Comparison of ENCODE assay signal across 1 cellular context in the genomic region with DNA sequence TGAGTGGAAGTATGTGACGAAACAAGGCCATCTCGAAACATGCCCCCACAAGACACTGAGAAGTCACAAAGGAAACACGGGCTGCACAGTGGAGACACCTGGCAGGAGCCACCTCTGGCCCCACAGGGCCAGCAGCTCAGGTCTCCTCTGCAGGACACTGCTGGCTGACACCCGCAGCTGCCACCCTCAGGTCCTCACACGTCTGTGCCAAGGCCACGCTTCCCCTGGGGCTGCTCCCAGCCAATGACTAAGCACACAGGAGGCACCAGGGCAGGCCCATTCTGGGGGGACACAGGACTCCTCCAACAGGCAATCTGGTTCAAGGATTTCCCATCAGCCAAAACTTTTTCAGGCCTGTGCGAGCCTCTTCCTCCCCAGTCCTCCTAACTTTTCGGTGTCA.
TF ChIP-seq lines count a peak whose summit lies in the region.

No MANE protein-coding gene starts in this region.

TF ChIP-seq in K562, 482 proteins besides CTCF, POLR2A, EP300 and RAD21:
- TF ChIP-seq ZNF124 (CRISPR knock-in tag; IDR thresholded peaks at IDR 0.05) (no peak), ZHX1 (conservative IDR thresholded peaks at IDR 0.05; ENCODE audit: low read length) (no peak), ZBTB1 (CRISPR knock-in tag; IDR thresholded peaks at IDR 0.05; ENCODE audit: borderline replicate concordance, low read depth) (no peak), U2AF2 (optimal IDR thresholded peaks at IDR 0.05; ENCODE audit: low read depth, low read length) (no peak), CREB3L1 (IDR thresholded peaks at IDR 0.05; ENCODE audit: borderline replicate concordance, low read depth) (no peak), RBM22 (IDR thresholded peaks at IDR 0.05; ENCODE audit: low read depth, low read length, poor library complexity, severe bottlenecking) (peak; percentile 38), RNF2 (IDR thresholded peaks at IDR 0.05) (no peak), MTA3 (IDR thresholded peaks at IDR 0.05; ENCODE audit: borderline replicate concordance) (no peak), PRDM10 (IDR thresholded peaks at IDR 0.05; ENCODE audit: partially characterized antibody) (peak; percentile 39)
